24 cellular contexts compared by ENCODE assay signal in genomic region chr9:135671591-135672041, GRCh38. TPM values are rescaled to one million over a fixed set of nuclear protein-coding genes. Genes with fewer than 3 reads are reported as not detected.
DNase-seq lines count a peak whose midpoint lies in the region; ATAC-seq and TF ChIP-seq lines count a peak whose summit lies in the region.
"Had no signal": no experiment of that assay in that cellular context is flagged by ENCODE, and none has a peak within 500 bp of the region (broad histone marks: within the 10 kb centered on the region; RNA-seq: fewer than 3 reads in every experiment).

No MANE protein-coding gene starts in this region.

- H3K4me3 ChIP-seq in PC-3 (ENCODE audit: low read length) (no peak overlapping the region), thyroid gland (replicated peaks in 1 of 3) (no peak overlapping the region)
- H3K4me3 ChIP-seq: coronary artery, left lung had no signal

- peak; percentile 24; the same call in 1 of the 2 replicates for TF ChIP-seq CTCF in PC-3 (conservative IDR thresholded peaks at IDR 0.05; ENCODE audit: low read depth, low read length)
- TF ChIP-seq CTCF in thyroid gland (IDR thresholded peaks at IDR 0.05): no peak

- 40 to 58% methylated on average over 13 to 14 of the region's 17 CpGs for WGBS in thyroid gland, 2 donors

- intact Hi-C loops in PC-3 (cut with micrococcal nuclease) (no loop called here), thyroid gland (cut with DNase I) (no loop called here)

- H3K36me3 ChIP-seq in PC-3 (ENCODE audit: low read depth, low read length) (no peaks in the 10 kb centered on the region), thyroid gland (no peaks in the 10 kb centered on the region)
- H3K36me3 ChIP-seq: left lung, neutrophil had no signal

- H3K27ac ChIP-seq in PC-3 (ENCODE audit: low read length): no peak overlapping the region
- no peak overlapping the region for H3K27ac ChIP-seq in thyroid gland
- H3K27ac ChIP-seq: coronary artery, foreskin keratinocyte, left lung, neutrophil had no signal

- DNase-seq in stimulated activated CD4-positive, alpha-beta T cell treated with anti-CD3 and anti-CD28 coated beads, Interleukin-15, amount 100 ng/mL, for 24 hours: peak; percentile 8
- DNase-seq in stimulated activated CD4-positive, alpha-beta T cell treated with anti-CD3 and anti-CD28 coated beads, Interleukin-4, amount 100 ng/mL, for 4 hours: no peak
- DNase-seq in PC-3: no peak
- peak; percentile 93 for DNase-seq in iPS-NIHi11 (ENCODE audit: low spot score)
- no peak for DNase-seq in thyroid gland
- DNase-seq in NOMO-1 (lab: John Stamatoyannopoulos, UW; ENCODE audit: unreplicated experiment in 2 of 2): no peak
- DNase-seq in SW480 (ENCODE audit: low spot score): no peak
- DNase-seq: activated CD4-positive, CD25-positive, alpha-beta regulatory T cell; activated CD8-positive, alpha-beta memory T cell treated with anti-CD3 and anti-CD28 coated beads for 24 hours; activated T-cell treated with anti-CD3 and anti-CD28 coated beads, Interleukin-2, amount 50 U/mL, for 72 hours; DND-41; foreskin keratinocyte; NCI-H1694; NCI-H446; retina; SHP77 treated with DMSO at 0.1 percent for 48 hours; T-helper 2 cell had no signal

- no peak overlapping the region for H3K4me2 ChIP-seq in PC-3 (ENCODE audit: low read length)

- H3F3A ChIP-seq in PC-3 (ENCODE audit: low read length, unreplicated experiment): no peaks in the 10 kb centered on the region

- H3K27me3 ChIP-seq in PC-3 (ENCODE audit: low read length) (peaks cover 11% of the 10 kb centered on the region), thyroid gland (no peaks in the 10 kb centered on the region)
- H3K27me3 ChIP-seq: foreskin keratinocyte, neutrophil had no signal

- POLR2A ChIA-PET in PC-3 (lab: Charles Lee; ENCODE audit: unreplicated experiment): no interaction called here

- H3K9me3 ChIP-seq in PC-3 (ENCODE audit: low read length) (no peaks in the 10 kb centered on the region), thyroid gland (no peaks in the 10 kb centered on the region)
- H3K9me3 ChIP-seq: left lung, neutrophil had no signal

- H3K9me2 ChIP-seq in PC-3 (replicated peaks; ENCODE audit: low read length): no peaks in the 10 kb centered on the region

- no peaks in the 10 kb centered on the region for H4K20me1 ChIP-seq in PC-3 (ENCODE audit: low read length)

- TF ChIP-seq POLR2A in thyroid gland (IDR thresholded peaks at IDR 0.05): no peak

- no peak overlapping the region for H2AFZ ChIP-seq in PC-3 (ENCODE audit: low read length)

- H3K9ac ChIP-seq in PC-3 (ENCODE audit: low read length): no peak overlapping the region

- ATAC-seq in PC-3: no peak
- ATAC-seq in HG03342 (IDR thresholded peaks at IDR 0.05; ENCODE audit: unreplicated experiment): no peak
- ATAC-seq: activated T-cell treated with anti-CD3 and anti-CD28 coated beads, Interleukin-2, amount 50 U/mL, for 72 hours; foreskin keratinocyte; left lung; stimulated activated memory B cell treated with anti-CD40 and anti-IgM and Interleukin-4, amounts not matched to agents 10 μg/mL and 1 μg/mL and 100 μg/mL, for 72 hours had no signal

- CTCF ChIA-PET in PC-3 (lab: Charles Lee): no interaction called here

- H3K4me1 ChIP-seq in PC-3 (ENCODE audit: insufficient read depth, low read length): no peaks in the 10 kb centered on the region
- H3K4me1 ChIP-seq in thyroid gland: no peaks in the 10 kb centered on the region
- H3K4me1 ChIP-seq: foreskin keratinocyte, left lung had no signal

- no peaks in the 10 kb centered on the region for H3K79me2 ChIP-seq in PC-3 (ENCODE audit: low read length)

- no TSS peak for BruUV-seq in PC-3 (replicated peaks; lab: Mats Ljungman, UMichigan)

RNA-seq across cellular contexts. Expression of gene LCN9, which starts 8.5 kb away (rescaled TPM):
- total RNA-seq in PC-3 (2014; rRNA removed) (not detected in 2 replicates), thyroid gland (not detected)
- total RNA-seq: activated T-cell treated with anti-CD3 and anti-CD28 coated beads, Interleukin-2, amount 50 U/mL, for 72 hours; CD8-positive, alpha-beta memory T cell; foreskin keratinocyte; left lung; mononuclear cell had no signal

RNA-seq across cellular contexts. Expression of gene SOHLH1, which starts 27.7 kb away (rescaled TPM):
- total RNA-seq in PC-3 (2014; rRNA removed) (not detected in 2 replicates), thyroid gland (not detected)
- total RNA-seq: activated T-cell treated with anti-CD3 and anti-CD28 coated beads, Interleukin-2, amount 50 U/mL, for 72 hours; CD8-positive, alpha-beta memory T cell; foreskin keratinocyte; left lung; mononuclear cell had no signal

RNA-seq across cellular contexts. Expression of gene KCNT1, which starts 30.4 kb away (rescaled TPM):
- total RNA-seq in PC-3 (2014; rRNA removed): not detected in 2 replicates
- under 1 TPM in 1 of 4 donors, not detected in 3; 0.21 TPM for total RNA-seq in thyroid gland
- total RNA-seq: activated T-cell treated with anti-CD3 and anti-CD28 coated beads, Interleukin-2, amount 50 U/mL, for 72 hours; CD8-positive, alpha-beta memory T cell; foreskin keratinocyte had no signal

RNA-seq across cellular contexts. Expression of gene GLT6D1, which starts 32.3 kb away (rescaled TPM):
- total RNA-seq in PC-3 (2014; rRNA removed): not detected in 2 replicates
- not detected for total RNA-seq in thyroid gland
- total RNA-seq: activated T-cell treated with anti-CD3 and anti-CD28 coated beads, Interleukin-2, amount 50 U/mL, for 72 hours; CD8-positive, alpha-beta memory T cell; foreskin keratinocyte; left lung; mononuclear cell had no signal

Comparison
In these comparisons a context has a peak if more than half of its experiments do, and no peak if none do; other contexts are left out.
1. DNase-seq: peak in stimulated activated CD4-positive, alpha-beta T cell treated with anti-CD3 and anti-CD28 coated beads, Interleukin-15, amount 100 ng/mL, for 24 hours (single experiment) and iPS-NIHi11 (single experiment); none in stimulated activated CD4-positive, alpha-beta T cell treated with anti-CD3 and anti-CD28 coated beads, Interleukin-4, amount 100 ng/mL, for 4 hours (0 of 2), PC-3 (single experiment), thyroid gland (0 of 2), NOMO-1 (0 of 2) and SW480 (single experiment).